ENCODE assay signal across 30 cellular contexts in the genomic region with DNA sequence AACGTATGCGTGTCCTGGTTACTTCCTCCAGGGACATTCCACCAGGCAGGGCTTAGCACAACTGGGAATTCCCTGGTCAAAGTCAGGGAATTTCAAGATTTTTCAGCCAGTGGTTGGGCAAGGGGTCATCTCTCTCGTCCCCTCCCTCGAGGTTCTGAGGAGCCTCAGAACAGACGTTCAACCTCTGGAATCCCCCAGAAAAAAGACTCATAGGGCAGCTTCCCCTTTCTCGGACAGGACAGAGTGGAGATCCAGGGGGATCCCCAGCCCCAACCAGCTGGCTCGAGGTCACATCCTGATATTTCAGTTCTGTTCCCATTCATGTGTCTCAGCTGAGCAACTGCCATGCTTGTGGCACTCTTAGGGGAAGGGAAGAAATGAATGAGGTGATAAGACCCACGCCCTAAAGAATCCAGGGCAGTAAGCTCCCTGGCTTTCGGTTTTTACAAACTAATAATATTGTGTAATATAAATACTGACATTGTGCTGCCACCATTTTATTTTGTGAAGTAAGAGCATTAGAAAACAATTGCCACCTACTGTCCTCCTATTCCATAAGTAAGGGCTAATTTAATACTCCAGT. TPM values are rescaled to one million over a fixed set of nuclear protein-coding genes. Genes with fewer than 3 reads are reported as not detected.
DNase-seq lines count a peak whose midpoint lies in the region; ATAC-seq and TF ChIP-seq lines count a peak whose summit lies in the region.
"Had no signal": no experiment of that assay in that cellular context is flagged by ENCODE, and none has a peak within 500 bp of the region (broad histone marks: within the 10 kb centered on the region; RNA-seq: fewer than 3 reads in every experiment).

No MANE protein-coding gene starts in this region.

- intact Hi-C loops in mammary epithelial cell (cut with micrococcal nuclease): no loop called here

- no peak for TF ChIP-seq POLR2A in Peyer's patch (IDR thresholded peaks at IDR 0.05)

- H3K9ac ChIP-seq in mucosa of rectum (ENCODE audit: low read depth in 1 of 2, low read length in 2 of 2): peak overlapping the region; percentile 26 to 69
- no peak overlapping the region for H3K9ac ChIP-seq in mammary epithelial cell (ENCODE audit: insufficient read depth, low read length)
- H3K9ac ChIP-seq: KMS-11 had no signal

- ATAC-seq in GM18868 (IDR thresholded peaks at IDR 0.05; ENCODE audit: unreplicated experiment) (peak; percentile 41), GM18867 (IDR thresholded peaks at IDR 0.05; ENCODE audit: unreplicated experiment) (no peak)
- ATAC-seq: activated CD8-positive, alpha-beta memory T cell treated with anti-CD3 and anti-CD28 coated beads, Interleukin-2, amount 10 ng/mL, durations not matched to agents 7 days and 5 days; naive thymus-derived CD4-positive, alpha-beta T cell had no signal

- in situ Hi-C loops in mammary epithelial cell (cut with MboI; ENCODE audit: low sequenced_read_pairs in 2 of 2): no loop called here

- H3K4me2 ChIP-seq in mammary epithelial cell (ENCODE audit: insufficient read depth, low read depth, low read length): no peak overlapping the region
- H3K4me2 ChIP-seq: KMS-11, smooth muscle cell had no signal

- H4K20me1 ChIP-seq in mammary epithelial cell (ENCODE audit: insufficient read depth, low read length): no peaks in the 10 kb centered on the region

- no peak overlapping the region for H2AFZ ChIP-seq in mammary epithelial cell (ENCODE audit: low read depth, low read length)

- H3K4me1 ChIP-seq in Peyer's patch (peaks cover 0 to 41% (median 6%) of the 10 kb centered on the region in 4 donors), mucosa of rectum (ENCODE audit: control insufficient read depth in 2 of 2, insufficient read depth in 2 of 2, low read length in 2 of 2) (peaks cover 49 to 58% of the 10 kb centered on the region in 2 donors), mammary epithelial cell (ENCODE audit: insufficient read depth, low read length) (peaks cover 10% of the 10 kb centered on the region)
- H3K4me1 ChIP-seq: HAP-1 had no signal

- H3K27ac ChIP-seq in Peyer's patch (peak overlapping the region in 3 of 4 donors; percentile 60 to 98 (median 93)), mucosa of rectum (ENCODE audit: low read depth in 2 of 2, low read length in 2 of 2) (peak overlapping the region; percentile 93), mammary epithelial cell (ENCODE audit: insufficient read depth, low read depth, low read length) (no peak overlapping the region)
- H3K27ac ChIP-seq: brain microvascular endothelial cell, KMS-11, RWPE1, upper lobe of left lung had no signal

- peaks cover 11% of the 10 kb centered on the region for H3K79me2 ChIP-seq in mammary epithelial cell (ENCODE audit: insufficient read depth, low read length)

- H3K4me3 ChIP-seq in Peyer's patch (no peak overlapping the region), mucosa of rectum (ENCODE audit: low read length in 2 of 2) (no peak overlapping the region), mammary epithelial cell (replicated peaks in 1 of 3; ENCODE audit: insufficient read depth in 1 of 3, low read depth in 2 of 3, low read length in 3 of 3) (no peak overlapping the region)
- H3K4me3 ChIP-seq: HAP-1, smooth muscle cell, upper lobe of left lung had no signal

- no peaks in the 10 kb centered on the region for H3K9me3 ChIP-seq in Peyer's patch
- no peaks in the 10 kb centered on the region for H3K9me3 ChIP-seq in mucosa of rectum (ENCODE audit: control insufficient read depth in 2 of 2, low read length in 2 of 2)
- no peaks in the 10 kb centered on the region for H3K9me3 ChIP-seq in mammary epithelial cell (replicated peaks; ENCODE audit: insufficient read depth, low read length)
- H3K9me3 ChIP-seq: HAP-1, upper lobe of left lung had no signal

- TF ChIP-seq CTCF in Peyer's patch (IDR thresholded peaks at IDR 0.05) (no peak), mammary epithelial cell (conservative IDR thresholded peaks at IDR 0.05 in 1 of 2, IDR thresholded peaks at IDR 0.05 in 1 of 2; ENCODE audit: extremely low read depth in 1 of 2, insufficient read depth in 1 of 2, low read depth in 1 of 2, low read length in 2 of 2) (no peak)

- dilution Hi-C loops in mammary epithelial cell (cut with HindIII; ENCODE audit: low sequenced_read_pairs): no loop called here

- CTCF ChIA-PET in mammary epithelial cell (lab: Charles Lee; ENCODE audit: low non-redundant PET): no interaction called here

- BruUV-seq in mammary epithelial cell (replicated peaks; lab: Mats Ljungman, UMichigan): no TSS peak

- H3K36me3 ChIP-seq in Peyer's patch: no peaks in the 10 kb centered on the region
- no peaks in the 10 kb centered on the region for H3K36me3 ChIP-seq in mucosa of rectum (ENCODE audit: control insufficient read depth in 2 of 2, insufficient read depth in 2 of 2, low read length in 2 of 2)
- no peaks in the 10 kb centered on the region for H3K36me3 ChIP-seq in mammary epithelial cell (ENCODE audit: insufficient read depth, low read length)
- H3K36me3 ChIP-seq: brain microvascular endothelial cell, HAP-1, upper lobe of left lung had no signal

- DNase-seq in Peyer's patch (no peak), NCI-H2029 (lab: John Stamatoyannopoulos, UW) (no peak), NCI-H2171 treated with DMSO at 0.1 percent for 48 hours (lab: John Stamatoyannopoulos, UW) (no peak), mammary epithelial cell (no peak)
- DNase-seq: activated CD4-positive, CD25-positive, alpha-beta regulatory T cell; activated CD8-positive, alpha-beta memory T cell treated with anti-CD3 and anti-CD28 coated beads, Interleukin-2, amount 10 ng/mL, durations not matched to agents 7 days and 5 days; activated naive CD4-positive, alpha-beta T cell; activated T-cell treated with anti-CD3 and anti-CD28 coated beads, Interleukin-2, amount 50 U/mL, for 48 hours; brain microvascular endothelial cell; CD4-positive, alpha-beta memory T cell; DMS 273 treated with DMSO at 0.1 percent for 48 hours; effector CD8-positive, alpha-beta T cell; hypothalamus; immature natural killer cell; naive thymus-derived CD4-positive, alpha-beta T cell; NCI-H1436 treated with DMSO at 0.1 percent for 48 hours; NCI-H2107; NCI-H446; NCI-H774; retina; stimulated activated CD4-positive, alpha-beta T cell treated with anti-CD3 and anti-CD28 coated beads, Interleukin-2, amount 100 ng/mL, for 24 hours; T-helper 1 cell; upper lobe of left lung had no signal

- WGBS in mammary epithelial cell (ENCODE audit: low coverage, missing lambda C conversion rate): 90% methylated on average over 8 of the region's 9 CpGs

- H3K27me3 ChIP-seq in Peyer's patch (no peaks in the 10 kb centered on the region), mucosa of rectum (ENCODE audit: control insufficient read depth in 2 of 2, insufficient read depth in 2 of 2, low read length in 2 of 2) (peaks cover 0 to 3% of the 10 kb centered on the region in 2 donors), mammary epithelial cell (ENCODE audit: insufficient read depth, low read length) (no peaks in the 10 kb centered on the region)

RNA-seq across cellular contexts. Expression of a gene that starts 5.0 kb away (rescaled TPM):
- total RNA-seq in Peyer's patch: 100 to 1,000 TPM; 106 to 224 (median 192) TPM
- 100 to 1,000 TPM; 101 to 212 TPM for total RNA-seq in mammary epithelial cell
- polyA plus RNA-seq in mammary epithelial cell: 71.7 TPM
- polyA minus RNA-seq in mammary epithelial cell: 91.3 TPM
- total RNA-seq: activated CD8-positive, alpha-beta memory T cell treated with anti-CD3 and anti-CD28 coated beads, Interleukin-2, amount 10 ng/mL, durations not matched to agents 7 days and 5 days had no signal
- polyA plus RNA-seq: CD4-positive, alpha-beta memory T cell; immature natural killer cell; naive thymus-derived CD4-positive, alpha-beta T cell had no signal

RNA-seq across cellular contexts. Expression of a gene that starts 17.4 kb away (rescaled TPM):
- under 1 TPM in 1 of 4 donors, not detected in 3; 0.13 TPM for total RNA-seq in Peyer's patch
- not detected for total RNA-seq in mammary epithelial cell
- polyA plus RNA-seq in mammary epithelial cell: 0.07 TPM
- polyA minus RNA-seq in mammary epithelial cell: not detected
- total RNA-seq: activated CD8-positive, alpha-beta memory T cell treated with anti-CD3 and anti-CD28 coated beads, Interleukin-2, amount 10 ng/mL, durations not matched to agents 7 days and 5 days; CD4-positive, alpha-beta memory T cell; naive thymus-derived CD4-positive, alpha-beta T cell had no signal
- polyA plus RNA-seq: CD4-positive, alpha-beta memory T cell; immature natural killer cell; naive thymus-derived CD4-positive, alpha-beta T cell had no signal

RNA-seq across cellular contexts. Expression of a gene that starts 26.6 kb away (rescaled TPM):
- total RNA-seq in Peyer's patch (1 to 10 TPM in 1 of 4 donors, under 1 TPM in 1, not detected in 2; 0.40 to 3.7 TPM), mammary epithelial cell (1 to 10 TPM in 1 of 2 donors, under 1 TPM in 1; 0.83 to 1.3 TPM)
- polyA plus RNA-seq in mammary epithelial cell: 0.19 TPM
- polyA minus RNA-seq in mammary epithelial cell: not detected
- total RNA-seq: activated CD8-positive, alpha-beta memory T cell treated with anti-CD3 and anti-CD28 coated beads, Interleukin-2, amount 10 ng/mL, durations not matched to agents 7 days and 5 days; CD4-positive, alpha-beta memory T cell; naive thymus-derived CD4-positive, alpha-beta T cell had no signal
- polyA plus RNA-seq: CD4-positive, alpha-beta memory T cell; immature natural killer cell; naive thymus-derived CD4-positive, alpha-beta T cell had no signal
